In genomic region chr6:168072730-168073129, GRCh38 we compare ENCODE assay signal across 39 cellular contexts. TPM values are rescaled to one million over a fixed set of nuclear protein-coding genes. Genes with fewer than 3 reads are reported as not detected.
"Had no signal": no experiment of that assay in that cellular context is flagged by ENCODE, and none has a peak within 500 bp of the region (broad histone marks: within the 10 kb centered on the region; RNA-seq: fewer than 3 reads in every experiment).

No MANE protein-coding gene starts in this region.

- H3K4me1 Mint-ChIP-seq: activated B cell treated with CpG ODN at 0.5 μM for 24 hours; activated CD4-positive, alpha-beta T cell treated with anti-CD3 and anti-CD28 coated beads, Interleukin-2, amount 10 ng/mL, durations not matched to agents 24 days and 14 days; activated naive CD8-positive, alpha-beta T cell treated with anti-CD3 and anti-CD28 coated beads for 36 hours; activated T-helper 17 cell treated with anti-CD3 and anti-CD28 coated beads, Interleukin-2, amount 50 U/mL, for 72 hours had no signal

- H3K4me3 Mint-ChIP-seq: activated B cell treated with CpG ODN at 0.5 μM for 24 hours; activated CD4-positive, alpha-beta memory T cell treated with anti-CD3 and anti-CD28 coated beads for 36 hours; activated CD4-positive, alpha-beta T cell treated with anti-CD3 and anti-CD28 coated beads, Interleukin-2, amount 10 ng/mL, durations not matched to agents 24 days and 14 days; activated CD8-positive, alpha-beta T cell treated with anti-CD3 and anti-CD28 coated beads for 36 hours; activated naive CD4-positive, alpha-beta T cell treated with anti-CD3 and anti-CD28 coated beads for 36 hours; activated naive CD8-positive, alpha-beta T cell treated with anti-CD3 and anti-CD28 coated beads for 36 hours; activated T-cell treated with anti-CD3 and anti-CD28 coated beads, Interleukin-2, amount 50 U/mL, for 4 hours; activated T-cell treated with anti-CD3 and anti-CD28 coated beads, Interleukin-2, amount 50 U/mL, for 72 hours; activated T-helper 1 cell treated with anti-CD3 and anti-CD28 coated beads, Interleukin-12 subunit alpha, Interleukin-12 subunit beta, Interleukin-2, Interleukin-4 antibody, amounts not matched to agents 30 ng/mL and 10 ng/mL and 1 ng/mL, durations not matched to agents 14 hours and 24 hours and 36 hours; activated T-helper 17 cell treated with anti-CD3 and anti-CD28 coated beads, Interleukin-2, amount 50 U/mL, for 72 hours; T-helper 1 cell treated with Interleukin-12 subunit alpha and Interleukin-12 subunit beta and Interleukin-4 antibody, amounts not matched to agents 30 μg/mL and 1 μg/mL, for 36 hours; T-helper 2 cell treated with Interferon-gamma antibody and Interleukin-4, amounts not matched to agents 5 μg/mL and 100 μg/mL, for 36 hours had no signal

- H3K4me3 ChIP-seq: adrenal gland, body of pancreas, breast epithelium had no signal

- H3K36me3 ChIP-seq: adrenal gland, brain microvascular endothelial cell, breast epithelium had no signal

- H3K27me3 Mint-ChIP-seq: activated B cell treated with CpG ODN at 0.5 μM for 24 hours; activated CD4-positive, alpha-beta T cell treated with anti-CD3 and anti-CD28 coated beads, Interleukin-2, amount 10 ng/mL, durations not matched to agents 24 days and 14 days; activated CD8-positive, alpha-beta T cell treated with anti-CD3 and anti-CD28 coated beads for 36 hours; activated naive CD8-positive, alpha-beta T cell treated with anti-CD3 and anti-CD28 coated beads for 36 hours had no signal

- H3K4me1 ChIP-seq: adrenal gland, body of pancreas, breast epithelium had no signal

- ATAC-seq: activated CD8-positive, alpha-beta T cell treated with anti-CD3 and anti-CD28 coated beads for 36 hours; activated naive CD4-positive, alpha-beta T cell treated with anti-CD3 and anti-CD28 coated beads, Interleukin-2, amount 50 U/mL, for 72 hours; activated T-cell treated with anti-CD3 and anti-CD28 coated beads, Interleukin-2, amount 50 U/mL, for 4 hours; activated T-cell treated with anti-CD3 and anti-CD28 coated beads, Interleukin-2, amount 50 U/mL, for 72 hours; activated T-helper 17 cell treated with anti-CD3 and anti-CD28 coated beads, Interleukin-2, amount 50 U/mL, for 72 hours; body of pancreas had no signal

- H3K27me3 ChIP-seq: adrenal gland, body of pancreas, brain microvascular endothelial cell, breast epithelium had no signal

- H3K27ac Mint-ChIP-seq: activated B cell treated with CpG ODN at 0.5 μM for 24 hours; activated CD4-positive, alpha-beta memory T cell treated with anti-CD3 and anti-CD28 coated beads for 36 hours; activated CD4-positive, alpha-beta T cell treated with anti-CD3 and anti-CD28 coated beads, Interleukin-2, amount 10 ng/mL, durations not matched to agents 24 days and 14 days; activated CD8-positive, alpha-beta T cell treated with anti-CD3 and anti-CD28 coated beads for 36 hours; activated naive CD4-positive, alpha-beta T cell treated with anti-CD3 and anti-CD28 coated beads for 36 hours; activated naive CD4-positive, alpha-beta T cell treated with anti-CD3 and anti-CD28 coated beads, Interleukin-2, amount 50 U/mL, for 72 hours; activated naive CD8-positive, alpha-beta T cell treated with anti-CD3 and anti-CD28 coated beads for 36 hours; activated T-cell treated with anti-CD3 and anti-CD28 coated beads, Interleukin-2, amount 50 U/mL, for 72 hours; activated T-helper 1 cell treated with anti-CD3 and anti-CD28 coated beads, Interleukin-12 subunit alpha, Interleukin-12 subunit beta, Interleukin-2, Interleukin-4 antibody, amounts not matched to agents 30 ng/mL and 10 ng/mL and 1 ng/mL, durations not matched to agents 14 hours and 24 hours and 36 hours; activated T-helper 17 cell treated with anti-CD3 and anti-CD28 coated beads, Interleukin-2, amount 50 U/mL, for 72 hours; T-helper 1 cell treated with Interleukin-12 subunit alpha and Interleukin-12 subunit beta and Interleukin-4 antibody, amounts not matched to agents 30 μg/mL and 1 μg/mL, for 36 hours; T-helper 2 cell treated with Interferon-gamma antibody and Interleukin-4, amounts not matched to agents 5 μg/mL and 100 μg/mL, for 36 hours had no signal

- DNase-seq: activated B cell treated with CpG ODN at 0.5 μM for 24 hours; activated CD4-positive, alpha-beta memory T cell treated with anti-CD3 and anti-CD28 coated beads for 36 hours; activated CD4-positive, alpha-beta T cell treated with anti-CD3 and anti-CD28 coated beads for 4 hours; activated CD4-positive, alpha-beta T cell treated with anti-CD3 and anti-CD28 coated beads, Interleukin-2, amount 10 ng/mL, durations not matched to agents 24 days and 14 days; activated CD4-positive, alpha-beta T cell treated with anti-CD3 and anti-CD28 coated beads, Interleukin-2, amount 50 U/mL, for 1 hour; activated CD4-positive, alpha-beta T cell treated with anti-CD3 and anti-CD28 coated beads, Interleukin-2, amount 50 U/mL, for 4 hours; activated CD4-positive, CD25-positive, alpha-beta regulatory T cell treated with anti-CD3 and anti-CD28 coated beads, Interleukin-2, amount 50 U/mL, for 72 hours; activated CD8-positive, alpha-beta memory T cell treated with anti-CD3 and anti-CD28 coated beads, Interleukin-2, amount 50 U/mL, for 4 hours; activated CD8-positive, alpha-beta T cell treated with anti-CD3 and anti-CD28 coated beads for 36 hours; activated effector memory CD4-positive, alpha-beta T cell treated with anti-CD3 and anti-CD28 coated beads, Interleukin-2, amount 50 U/mL, for 16 hours; activated gamma-delta T cell treated with Interleukin-2 at 50 U/mL for 16 hours; activated naive CD4-positive, alpha-beta T cell; activated naive CD4-positive, alpha-beta T cell treated with anti-CD3 and anti-CD28 coated beads for 36 hours; activated naive CD4-positive, alpha-beta T cell treated with anti-CD3 and anti-CD28 coated beads, Interleukin-2, amount 50 U/mL, for 16 hours; activated naive CD8-positive, alpha-beta T cell treated with anti-CD3 and anti-CD28 coated beads for 36 hours; activated T-cell treated with anti-CD3 and anti-CD28 coated beads for 4 hours; activated T-cell treated with anti-CD3 and anti-CD28 coated beads, Interleukin-2, amount 50 U/mL, for 1 hour; activated T-cell treated with anti-CD3 and anti-CD28 coated beads, Interleukin-2, amount 50 U/mL, for 4 hours; activated T-cell treated with anti-CD3 and anti-CD28 coated beads, Interleukin-2, amount 50 U/mL, for 72 hours; adrenal gland; amniotic stem cell; aorta; body of pancreas; brain microvascular endothelial cell; central memory CD4-positive, alpha-beta T cell; SW 1271; T-helper 1 cell; T-helper 2 cell; T-helper 9 cell had no signal

- H3K36me3 Mint-ChIP-seq: activated CD4-positive, alpha-beta memory T cell treated with anti-CD3 and anti-CD28 coated beads for 36 hours; activated naive CD4-positive, alpha-beta T cell treated with anti-CD3 and anti-CD28 coated beads, Interleukin-2, amount 50 U/mL, for 72 hours; activated naive CD8-positive, alpha-beta T cell treated with anti-CD3 and anti-CD28 coated beads for 36 hours had no signal

- H3K9me3 ChIP-seq: adrenal gland, body of pancreas, breast epithelium had no signal

- H3K27ac ChIP-seq: adrenal gland, body of pancreas, brain microvascular endothelial cell, breast epithelium, VCaP had no signal

- H3K9me3 Mint-ChIP-seq: activated B cell treated with CpG ODN at 0.5 μM for 24 hours; activated CD4-positive, alpha-beta memory T cell treated with anti-CD3 and anti-CD28 coated beads for 36 hours; activated CD4-positive, alpha-beta T cell treated with anti-CD3 and anti-CD28 coated beads, Interleukin-2, amount 10 ng/mL, durations not matched to agents 24 days and 14 days; activated CD8-positive, alpha-beta T cell treated with anti-CD3 and anti-CD28 coated beads for 36 hours; activated naive CD4-positive, alpha-beta T cell treated with anti-CD3 and anti-CD28 coated beads for 36 hours; activated naive CD4-positive, alpha-beta T cell treated with anti-CD3 and anti-CD28 coated beads, Interleukin-2, amount 50 U/mL, for 72 hours; activated naive CD8-positive, alpha-beta T cell treated with anti-CD3 and anti-CD28 coated beads for 36 hours; activated T-cell treated with anti-CD3 and anti-CD28 coated beads, Interleukin-2, amount 50 U/mL, for 4 hours; activated T-cell treated with anti-CD3 and anti-CD28 coated beads, Interleukin-2, amount 50 U/mL, for 72 hours; activated T-helper 1 cell treated with anti-CD3 and anti-CD28 coated beads, Interleukin-12 subunit alpha, Interleukin-12 subunit beta, Interleukin-2, Interleukin-4 antibody, amounts not matched to agents 30 ng/mL and 10 ng/mL and 1 ng/mL, durations not matched to agents 14 hours and 24 hours and 36 hours; activated T-helper 17 cell treated with anti-CD3 and anti-CD28 coated beads, Interleukin-2, amount 50 U/mL, for 72 hours; T-helper 1 cell treated with Interleukin-12 subunit alpha and Interleukin-12 subunit beta and Interleukin-4 antibody, amounts not matched to agents 30 μg/mL and 1 μg/mL, for 36 hours; T-helper 2 cell treated with Interferon-gamma antibody and Interleukin-4, amounts not matched to agents 5 μg/mL and 100 μg/mL, for 36 hours had no signal

RNA-seq across cellular contexts. Expression of gene FRMD1, which starts 6.3 kb away (rescaled TPM):
- total RNA-seq: activated B cell treated with CpG ODN at 0.5 μM for 24 hours; activated CD4-positive, alpha-beta memory T cell treated with anti-CD3 and anti-CD28 coated beads for 36 hours; activated CD4-positive, alpha-beta T cell treated with anti-CD3 and anti-CD28 coated beads, Interleukin-2, amount 10 ng/mL, durations not matched to agents 24 days and 14 days; activated CD8-positive, alpha-beta memory T cell treated with anti-CD3 and anti-CD28 coated beads for 36 hours; activated CD8-positive, alpha-beta T cell treated with anti-CD3 and anti-CD28 coated beads for 36 hours; activated naive CD4-positive, alpha-beta T cell treated with anti-CD3 and anti-CD28 coated beads for 36 hours; activated naive CD4-positive, alpha-beta T cell treated with anti-CD3 and anti-CD28 coated beads, Interleukin-2, amount 50 U/mL, for 72 hours; activated naive CD8-positive, alpha-beta T cell treated with anti-CD3 and anti-CD28 coated beads for 36 hours; activated T-cell treated with anti-CD3 and anti-CD28 coated beads, Interleukin-2, amount 50 U/mL, for 4 hours; activated T-helper 1 cell treated with anti-CD3 and anti-CD28 coated beads, Interleukin-12 subunit alpha, Interleukin-12 subunit beta, Interleukin-2, Interleukin-4 antibody, amounts not matched to agents 30 ng/mL and 10 ng/mL and 1 ng/mL, durations not matched to agents 14 hours and 24 hours and 36 hours; activated T-helper 17 cell treated with anti-CD3 and anti-CD28 coated beads, Interleukin-2, amount 50 U/mL, for 72 hours; astrocyte; body of pancreas; cardiac septum had no signal
